ENCODE assay signal across 1 cellular context in genomic region chr17:68318103-68318991, GRCh38.
TF ChIP-seq lines count a peak whose summit lies in the region.

No MANE protein-coding gene starts in this region.

TF ChIP-seq in HepG2, 621 proteins besides CTCF, POLR2A, EP300 and RAD21 (continued from another document and continues in another):
- TF ChIP-seq RXRA (CRISPR knock-in tag; IDR thresholded peaks at IDR 0.05) (peak; percentile 23; the same call in 1 of the 2 replicates), TRIM22 (IDR thresholded peaks at IDR 0.05) (no peak), ZFP36L2 (CRISPR knock-in tag; IDR thresholded peaks at IDR 0.05) (0 out of 2 replicates have a peak, but pooled peaks have one; percentile 62), ZBTB25 (CRISPR knock-in tag; IDR thresholded peaks at IDR 0.05) (peak; percentile 30; the same call in 1 of the 2 replicates), POLR2AphosphoS2 (IDR thresholded peaks at IDR 0.05; ENCODE audit: low read depth, low read length) (no peak), ZNF597 (CRISPR knock-in tag; IDR thresholded peaks at IDR 0.05) (no peak), ATF7 (IDR thresholded peaks at IDR 0.05) (no peak), ATF7 (CRISPR knock-in tag; IDR thresholded peaks at IDR 0.05) (no peak), HMG20B (CRISPR knock-in tag; conservative IDR thresholded peaks at IDR 0.05) (0 out of 2 replicates have a peak, but pooled peaks have one; percentile 29), ZNF414 (CRISPR knock-in tag; IDR thresholded peaks at IDR 0.05) (no peak), LBX2 (CRISPR knock-in tag; IDR thresholded peaks at IDR 0.05; ENCODE audit: borderline replicate concordance) (no peak), ZHX2 (IDR thresholded peaks at IDR 0.05; ENCODE audit: low read depth) (0 out of 2 replicates have a peak, but pooled peaks have one; percentile 23), ZHX2 (CRISPR knock-in tag; IDR thresholded peaks at IDR 0.05; ENCODE audit: borderline replicate concordance) (no peak), KLF6 (CRISPR knock-in tag; IDR thresholded peaks at IDR 0.05) (0 out of 2 replicates have a peak, but pooled peaks have one; percentile 47)
- TF ChIP-seq, protein P1, sequence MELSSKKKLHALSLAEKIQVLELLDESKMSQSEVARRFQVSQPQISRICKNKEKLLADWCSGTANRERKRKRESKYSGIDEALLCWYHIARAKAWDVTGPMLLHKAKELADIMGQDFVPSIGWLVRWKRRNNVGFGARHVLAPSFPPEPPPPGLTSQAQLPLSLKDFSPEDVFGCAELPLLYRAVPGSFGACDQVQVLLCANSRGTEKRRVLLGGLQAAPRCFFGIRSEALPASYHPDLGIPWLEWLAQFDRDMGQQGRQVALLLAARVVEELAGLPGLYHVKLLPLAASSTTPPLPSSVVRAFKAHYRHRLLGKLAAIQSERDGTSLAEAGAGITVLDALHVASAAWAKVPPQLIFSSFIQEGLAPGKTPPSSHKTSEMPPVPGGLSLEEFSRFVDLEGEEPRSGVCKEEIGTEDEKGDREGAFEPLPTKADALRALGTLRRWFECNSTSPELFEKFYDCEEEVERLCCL (CRISPR knock-in tag; IDR thresholded peaks at IDR 0.05; ENCODE audit: borderline replicate concordance): no peak
- TF ChIP-seq, protein P2, sequence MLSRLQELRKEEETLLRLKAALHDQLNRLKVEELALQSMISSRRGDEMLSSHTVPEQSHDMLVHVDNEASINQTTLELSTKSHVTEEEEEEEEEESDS (CRISPR knock-in tag; IDR thresholded peaks at IDR 0.05; ENCODE audit: borderline replicate concordance): no peak
- TF ChIP-seq, protein P3, sequence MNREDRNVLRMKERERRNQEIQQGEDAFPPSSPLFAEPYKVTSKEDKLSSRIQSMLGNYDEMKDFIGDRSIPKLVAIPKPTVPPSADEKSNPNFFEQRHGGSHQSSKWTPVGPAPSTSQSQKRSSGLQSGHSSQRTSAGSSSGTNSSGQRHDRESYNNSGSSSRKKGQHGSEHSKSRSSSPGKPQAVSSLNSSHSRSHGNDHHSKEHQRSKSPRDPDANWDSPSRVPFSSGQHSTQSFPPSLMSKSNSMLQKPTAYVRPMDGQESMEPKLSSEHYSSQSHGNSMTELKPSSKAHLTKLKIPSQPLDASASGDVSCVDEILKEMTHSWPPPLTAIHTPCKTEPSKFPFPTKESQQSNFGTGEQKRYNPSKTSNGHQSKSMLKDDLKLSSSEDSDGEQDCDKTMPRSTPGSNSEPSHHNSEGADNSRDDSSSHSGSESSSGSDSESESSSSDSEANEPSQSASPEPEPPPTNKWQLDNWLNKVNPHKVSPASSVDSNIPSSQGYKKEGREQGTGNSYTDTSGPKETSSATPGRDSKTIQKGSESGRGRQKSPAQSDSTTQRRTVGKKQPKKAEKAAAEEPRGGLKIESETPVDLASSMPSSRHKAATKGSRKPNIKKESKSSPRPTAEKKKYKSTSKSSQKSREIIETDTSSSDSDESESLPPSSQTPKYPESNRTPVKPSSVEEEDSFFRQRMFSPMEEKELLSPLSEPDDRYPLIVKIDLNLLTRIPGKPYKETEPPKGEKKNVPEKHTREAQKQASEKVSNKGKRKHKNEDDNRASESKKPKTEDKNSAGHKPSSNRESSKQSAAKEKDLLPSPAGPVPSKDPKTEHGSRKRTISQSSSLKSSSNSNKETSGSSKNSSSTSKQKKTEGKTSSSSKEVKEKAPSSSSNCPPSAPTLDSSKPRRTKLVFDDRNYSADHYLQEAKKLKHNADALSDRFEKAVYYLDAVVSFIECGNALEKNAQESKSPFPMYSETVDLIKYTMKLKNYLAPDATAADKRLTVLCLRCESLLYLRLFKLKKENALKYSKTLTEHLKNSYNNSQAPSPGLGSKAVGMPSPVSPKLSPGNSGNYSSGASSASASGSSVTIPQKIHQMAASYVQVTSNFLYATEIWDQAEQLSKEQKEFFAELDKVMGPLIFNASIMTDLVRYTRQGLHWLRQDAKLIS (CRISPR knock-in tag; IDR thresholded peaks at IDR 0.05): no peak
- TF ChIP-seq, protein P4, sequence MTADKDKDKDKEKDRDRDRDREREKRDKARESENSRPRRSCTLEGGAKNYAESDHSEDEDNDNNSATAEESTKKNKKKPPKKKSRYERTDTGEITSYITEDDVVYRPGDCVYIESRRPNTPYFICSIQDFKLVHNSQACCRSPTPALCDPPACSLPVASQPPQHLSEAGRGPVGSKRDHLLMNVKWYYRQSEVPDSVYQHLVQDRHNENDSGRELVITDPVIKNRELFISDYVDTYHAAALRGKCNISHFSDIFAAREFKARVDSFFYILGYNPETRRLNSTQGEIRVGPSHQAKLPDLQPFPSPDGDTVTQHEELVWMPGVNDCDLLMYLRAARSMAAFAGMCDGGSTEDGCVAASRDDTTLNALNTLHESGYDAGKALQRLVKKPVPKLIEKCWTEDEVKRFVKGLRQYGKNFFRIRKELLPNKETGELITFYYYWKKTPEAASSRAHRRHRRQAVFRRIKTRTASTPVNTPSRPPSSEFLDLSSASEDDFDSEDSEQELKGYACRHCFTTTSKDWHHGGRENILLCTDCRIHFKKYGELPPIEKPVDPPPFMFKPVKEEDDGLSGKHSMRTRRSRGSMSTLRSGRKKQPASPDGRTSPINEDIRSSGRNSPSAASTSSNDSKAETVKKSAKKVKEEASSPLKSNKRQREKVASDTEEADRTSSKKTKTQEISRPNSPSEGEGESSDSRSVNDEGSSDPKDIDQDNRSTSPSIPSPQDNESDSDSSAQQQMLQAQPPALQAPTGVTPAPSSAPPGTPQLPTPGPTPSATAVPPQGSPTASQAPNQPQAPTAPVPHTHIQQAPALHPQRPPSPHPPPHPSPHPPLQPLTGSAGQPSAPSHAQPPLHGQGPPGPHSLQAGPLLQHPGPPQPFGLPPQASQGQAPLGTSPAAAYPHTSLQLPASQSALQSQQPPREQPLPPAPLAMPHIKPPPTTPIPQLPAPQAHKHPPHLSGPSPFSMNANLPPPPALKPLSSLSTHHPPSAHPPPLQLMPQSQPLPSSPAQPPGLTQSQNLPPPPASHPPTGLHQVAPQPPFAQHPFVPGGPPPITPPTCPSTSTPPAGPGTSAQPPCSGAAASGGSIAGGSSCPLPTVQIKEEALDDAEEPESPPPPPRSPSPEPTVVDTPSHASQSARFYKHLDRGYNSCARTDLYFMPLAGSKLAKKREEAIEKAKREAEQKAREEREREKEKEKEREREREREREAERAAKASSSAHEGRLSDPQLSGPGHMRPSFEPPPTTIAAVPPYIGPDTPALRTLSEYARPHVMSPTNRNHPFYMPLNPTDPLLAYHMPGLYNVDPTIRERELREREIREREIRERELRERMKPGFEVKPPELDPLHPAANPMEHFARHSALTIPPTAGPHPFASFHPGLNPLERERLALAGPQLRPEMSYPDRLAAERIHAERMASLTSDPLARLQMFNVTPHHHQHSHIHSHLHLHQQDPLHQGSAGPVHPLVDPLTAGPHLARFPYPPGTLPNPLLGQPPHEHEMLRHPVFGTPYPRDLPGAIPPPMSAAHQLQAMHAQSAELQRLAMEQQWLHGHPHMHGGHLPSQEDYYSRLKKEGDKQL (CRISPR knock-in tag; IDR thresholded peaks at IDR 0.05; ENCODE audit: low read depth): peak; percentile 51; the same call in 1 of the 2 replicates
- TF ChIP-seq, protein P5, sequence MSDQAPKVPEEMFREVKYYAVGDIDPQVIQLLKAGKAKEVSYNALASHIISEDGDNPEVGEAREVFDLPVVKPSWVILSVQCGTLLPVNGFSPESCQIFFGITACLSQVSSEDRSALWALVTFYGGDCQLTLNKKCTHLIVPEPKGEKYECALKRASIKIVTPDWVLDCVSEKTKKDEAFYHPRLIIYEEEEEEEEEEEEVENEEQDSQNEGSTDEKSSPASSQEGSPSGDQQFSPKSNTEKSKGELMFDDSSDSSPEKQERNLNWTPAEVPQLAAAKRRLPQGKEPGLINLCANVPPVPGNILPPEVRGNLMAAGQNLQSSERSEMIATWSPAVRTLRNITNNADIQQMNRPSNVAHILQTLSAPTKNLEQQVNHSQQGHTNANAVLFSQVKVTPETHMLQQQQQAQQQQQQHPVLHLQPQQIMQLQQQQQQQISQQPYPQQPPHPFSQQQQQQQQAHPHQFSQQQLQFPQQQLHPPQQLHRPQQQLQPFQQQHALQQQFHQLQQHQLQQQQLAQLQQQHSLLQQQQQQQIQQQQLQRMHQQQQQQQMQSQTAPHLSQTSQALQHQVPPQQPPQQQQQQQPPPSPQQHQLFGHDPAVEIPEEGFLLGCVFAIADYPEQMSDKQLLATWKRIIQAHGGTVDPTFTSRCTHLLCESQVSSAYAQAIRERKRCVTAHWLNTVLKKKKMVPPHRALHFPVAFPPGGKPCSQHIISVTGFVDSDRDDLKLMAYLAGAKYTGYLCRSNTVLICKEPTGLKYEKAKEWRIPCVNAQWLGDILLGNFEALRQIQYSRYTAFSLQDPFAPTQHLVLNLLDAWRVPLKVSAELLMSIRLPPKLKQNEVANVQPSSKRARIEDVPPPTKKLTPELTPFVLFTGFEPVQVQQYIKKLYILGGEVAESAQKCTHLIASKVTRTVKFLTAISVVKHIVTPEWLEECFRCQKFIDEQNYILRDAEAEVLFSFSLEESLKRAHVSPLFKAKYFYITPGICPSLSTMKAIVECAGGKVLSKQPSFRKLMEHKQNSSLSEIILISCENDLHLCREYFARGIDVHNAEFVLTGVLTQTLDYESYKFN (CRISPR knock-in tag; conservative IDR thresholded peaks at IDR 0.05): peak; percentile 89
